In the genomic region with DNA sequence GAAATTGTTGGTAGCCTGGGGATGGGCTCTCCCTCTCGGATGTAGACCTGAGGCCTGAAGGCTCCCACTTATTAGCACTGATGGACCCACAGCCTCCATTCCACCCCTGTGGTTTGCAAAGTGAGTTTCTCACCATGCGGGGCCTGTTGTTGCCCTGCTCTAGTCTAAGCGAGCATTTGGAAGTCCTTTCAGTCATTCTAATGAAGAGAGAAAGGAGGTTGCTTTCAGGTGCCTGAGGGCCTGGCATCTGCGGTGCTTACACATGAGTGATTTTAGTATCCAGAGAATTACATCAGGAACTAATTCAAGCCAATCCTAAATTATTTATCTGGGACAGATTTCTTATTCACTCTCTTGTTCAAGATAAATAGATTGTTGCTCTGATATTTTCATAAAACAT, we compare ENCODE assay signal across 12 cellular contexts.
"Had no signal": no experiment of that assay in that cellular context is flagged by ENCODE, and none has a peak within 500 bp of the region (broad histone marks: within the 10 kb centered on the region; RNA-seq: fewer than 3 reads in every experiment).

No MANE protein-coding gene starts in this region.

- H3K4me1 Mint-ChIP-seq: neural crest cell had no signal

- H3K27me3 ChIP-seq: cardiac muscle cell, ovary had no signal

- ATAC-seq: activated T-cell treated with anti-CD3 and anti-CD28 coated beads, Interleukin-2, amount 50 U/mL, for 4 hours; T-cell had no signal

- H3K9me3 Mint-ChIP-seq: activated CD4-positive, alpha-beta memory T cell treated with anti-CD3 and anti-CD28 coated beads for 36 hours; activated T-cell treated with anti-CD3 and anti-CD28 coated beads, Interleukin-2, amount 50 U/mL, for 4 hours; T-cell had no signal

- H3K9me3 ChIP-seq: ovary had no signal

- DNase-seq: activated CD4-positive, alpha-beta memory T cell treated with anti-CD3 and anti-CD28 coated beads for 36 hours; activated effector memory CD4-positive, alpha-beta T cell treated with anti-CD3 and anti-CD28 coated beads, Interleukin-2, amount 50 U/mL, for 16 hours; activated T-cell treated with anti-CD3 and anti-CD28 coated beads, Interleukin-2, amount 50 U/mL, for 4 hours; cortex of kidney; effector CD8-positive, alpha-beta T cell; ovary; T-cell; T1000; trophoblast cell had no signal

- H3K27ac ChIP-seq: cardiac muscle cell, ovary had no signal

- H3K4me3 Mint-ChIP-seq: activated CD4-positive, alpha-beta memory T cell treated with anti-CD3 and anti-CD28 coated beads for 36 hours; activated T-cell treated with anti-CD3 and anti-CD28 coated beads, Interleukin-2, amount 50 U/mL, for 4 hours; neural crest cell; T-cell had no signal

- H3K4me3 ChIP-seq: cardiac muscle cell, ovary, skin epidermis had no signal

- H3K36me3 ChIP-seq: cardiac muscle cell, ovary had no signal

- H3K36me3 Mint-ChIP-seq: activated CD4-positive, alpha-beta memory T cell treated with anti-CD3 and anti-CD28 coated beads for 36 hours; T-cell had no signal

- H3K27ac Mint-ChIP-seq: activated CD4-positive, alpha-beta memory T cell treated with anti-CD3 and anti-CD28 coated beads for 36 hours; T-cell had no signal
